In genomic region chr17:41486809-41487530, GRCh38 we compare ENCODE assay signal across 11 cellular contexts. TPM values are rescaled to one million over a fixed set of nuclear protein-coding genes. Genes with fewer than 3 reads are reported as not detected.
A peak's percentile ranks its signal among the peaks of the same experiment; 100 is the strongest.
DNase-seq lines count a peak whose midpoint lies in the region; ATAC-seq, FAIRE-seq and TF ChIP-seq lines count a peak whose summit lies in the region.
"Had no signal": no experiment of that assay in that cellular context is flagged by ENCODE, and none has a peak within 500 bp of the region (broad histone marks: within the 10 kb centered on the region; RNA-seq: fewer than 3 reads in every experiment).

No MANE protein-coding gene starts in this region.

- 65 to 70% methylated on average over 10 to 29 of the region's 29 CpGs for WGBS in testis, 2 donors

- DNase-seq in activated T-cell treated with anti-CD3 and anti-CD28 coated beads for 24 hours (ENCODE audit: low read depth) (peak; percentile 17), immature natural killer cell (peak in 2 of 3 donors; percentile 16 to 19), testis (peak; percentile 53), H54 (ENCODE audit: insufficient read length, low spot score) (no peak), retina (no peak)
- DNase-seq in activated T-cell treated with anti-CD3 and anti-CD28 coated beads, Interleukin-2, amount 50 U/mL, for 1 hour, result no peak
- peak; percentile 49 for DNase-seq in activated CD8-positive, alpha-beta T cell treated with anti-CD3 and anti-CD28 coated beads, Interleukin-2, amount 10 ng/mL, durations not matched to agents 7 days and 5 days

- H3K27me3 ChIP-seq in testis, result no peaks in the 10 kb centered on the region

- no peaks in the 10 kb centered on the region for H3K36me3 Mint-ChIP-seq in activated CD8-positive, alpha-beta T cell treated with anti-CD3 and anti-CD28 coated beads, Interleukin-2, amount 10 ng/mL, durations not matched to agents 7 days and 5 days (ENCODE audit: low read depth)
- H3K36me3 Mint-ChIP-seq in immature natural killer cell, result no peaks in the 10 kb centered on the region
- H3K36me3 Mint-ChIP-seq: brain; CD8-positive, alpha-beta T cell had no signal

- POLR2A ChIA-PET in activated CD8-positive, alpha-beta T cell treated with anti-CD3 and anti-CD28 coated beads, Interleukin-2, amount 10 ng/mL, durations not matched to agents 7 days and 5 days (lab: Charles Lee), result no interaction called here

- H3K4me3 Mint-ChIP-seq in activated CD8-positive, alpha-beta T cell treated with anti-CD3 and anti-CD28 coated beads, Interleukin-2, amount 10 ng/mL, durations not matched to agents 7 days and 5 days, result no peak overlapping the region
- no peak overlapping the region for H3K4me3 Mint-ChIP-seq in immature natural killer cell
- H3K4me3 Mint-ChIP-seq: brain; CD8-positive, alpha-beta T cell had no signal

- H3K4me1 ChIP-seq in testis, result peaks cover 4% of the 10 kb centered on the region

- no peak for FAIRE-seq in H54 (lab: Jason Lieb, UNC)

- no peaks in the 10 kb centered on the region for H3K9me3 Mint-ChIP-seq in activated CD8-positive, alpha-beta T cell treated with anti-CD3 and anti-CD28 coated beads, Interleukin-2, amount 10 ng/mL, durations not matched to agents 7 days and 5 days (ENCODE audit: insufficient read depth)
- no peaks in the 10 kb centered on the region for H3K9me3 Mint-ChIP-seq in immature natural killer cell
- H3K9me3 Mint-ChIP-seq: brain; CD8-positive, alpha-beta T cell had no signal

- no peaks in the 10 kb centered on the region for H3K36me3 ChIP-seq in testis (ENCODE audit: low read depth, missing control alignments)

- TF ChIP-seq POLR2A in testis (IDR thresholded peaks at IDR 0.05), result no peak
- TF ChIP-seq POLR2A in H54 (IDR thresholded peaks at IDR 0.05; ENCODE audit: low read depth, low read length), result no peak

- no peak overlapping the region for H3K27ac Mint-ChIP-seq in activated CD8-positive, alpha-beta T cell treated with anti-CD3 and anti-CD28 coated beads, Interleukin-2, amount 10 ng/mL, durations not matched to agents 7 days and 5 days
- no peak overlapping the region for H3K27ac Mint-ChIP-seq in immature natural killer cell
- H3K27ac Mint-ChIP-seq: brain; CD8-positive, alpha-beta T cell had no signal

- ATAC-seq in activated CD8-positive, alpha-beta T cell treated with anti-CD3 and anti-CD28 coated beads, Interleukin-2, amount 10 ng/mL, durations not matched to agents 7 days and 5 days, result no peak
- ATAC-seq in HG03280 (IDR thresholded peaks at IDR 0.05; ENCODE audit: unreplicated experiment), result no peak
- ATAC-seq: CD8-positive, alpha-beta T cell; right cardiac atrium had no signal

- H3K27ac ChIP-seq in testis, result no peak overlapping the region

- H3K4me1 Mint-ChIP-seq in activated CD8-positive, alpha-beta T cell treated with anti-CD3 and anti-CD28 coated beads, Interleukin-2, amount 10 ng/mL, durations not matched to agents 7 days and 5 days (ENCODE audit: low read depth), result peaks cover 2% of the 10 kb centered on the region
- H3K4me1 Mint-ChIP-seq in immature natural killer cell, result no peaks in the 10 kb centered on the region

- TF ChIP-seq CTCF in testis (IDR thresholded peaks at IDR 0.05), result peak in 1 of 3 experiments; percentile 17

- H3K4me3 ChIP-seq in testis, result peak overlapping the region in 1 of 2 donors; percentile 10

- no peaks in the 10 kb centered on the region for H3K9me3 ChIP-seq in testis

- CTCF ChIA-PET in activated CD8-positive, alpha-beta T cell treated with anti-CD3 and anti-CD28 coated beads, Interleukin-2, amount 10 ng/mL, durations not matched to agents 7 days and 5 days (lab: Charles Lee), result interaction anchor here (0.7 to 1.1 kb wide), 4 partner anchors 28 to 162 kb away, joined by 3 to 4 read pairs (median 4); no protein-coding TSS in a partner anchor

- H3K27me3 Mint-ChIP-seq in activated CD8-positive, alpha-beta T cell treated with anti-CD3 and anti-CD28 coated beads, Interleukin-2, amount 10 ng/mL, durations not matched to agents 7 days and 5 days (ENCODE audit: low read depth), result peaks cover 3% of the 10 kb centered on the region
- H3K27me3 Mint-ChIP-seq in immature natural killer cell (ENCODE audit: low read depth in 3 of 3), result peaks cover 2 to 8% (median 8%) of the 10 kb centered on the region in 3 donors

- intact Hi-C loops in testis (cut with DNase I; ENCODE audit: low total_unique reads), result no loop called here

RNA-seq across cellular contexts. Expression of gene KRT36, which starts 2.7 kb away (rescaled TPM):
- not detected for total RNA-seq in activated CD8-positive, alpha-beta T cell treated with anti-CD3 and anti-CD28 coated beads, Interleukin-2, amount 10 ng/mL, durations not matched to agents 7 days and 5 days
- polyA plus RNA-seq in immature natural killer cell (not detected), testis (ENCODE audit: insufficient read depth, low read depth, low replicate concordance) (0.24 TPM)
- total RNA-seq in testis, result under 1 TPM; 0.24 to 0.43 TPM
- total RNA-seq: CD8-positive, alpha-beta T cell; right cardiac atrium had no signal
- polyA plus RNA-seq: right cardiac atrium had no signal

RNA-seq across cellular contexts. Expression of gene KRT35, which starts 6.0 kb away (rescaled TPM):
- not detected for total RNA-seq in activated CD8-positive, alpha-beta T cell treated with anti-CD3 and anti-CD28 coated beads, Interleukin-2, amount 10 ng/mL, durations not matched to agents 7 days and 5 days
- not detected for polyA plus RNA-seq in immature natural killer cell
- total RNA-seq in testis, result not detected
- 0.18 TPM for polyA plus RNA-seq in testis (ENCODE audit: insufficient read depth, low read depth, low replicate concordance)
- total RNA-seq: CD8-positive, alpha-beta T cell; right cardiac atrium had no signal
- polyA plus RNA-seq: right cardiac atrium had no signal

RNA-seq across cellular contexts. Expression of gene KRT13, which starts 18.4 kb away (rescaled TPM):
- not detected for total RNA-seq in activated CD8-positive, alpha-beta T cell treated with anti-CD3 and anti-CD28 coated beads, Interleukin-2, amount 10 ng/mL, durations not matched to agents 7 days and 5 days
- not detected for polyA plus RNA-seq in immature natural killer cell
- 1 to 10 TPM; 2.4 to 7.7 TPM for total RNA-seq in testis
- polyA plus RNA-seq in testis (ENCODE audit: insufficient read depth, low read depth, low replicate concordance), result 21.4 TPM
- total RNA-seq: CD8-positive, alpha-beta T cell; right cardiac atrium had no signal

RNA-seq across cellular contexts. Expression of gene KRT32, which starts 19.8 kb away (rescaled TPM):
- total RNA-seq in activated CD8-positive, alpha-beta T cell treated with anti-CD3 and anti-CD28 coated beads, Interleukin-2, amount 10 ng/mL, durations not matched to agents 7 days and 5 days, result not detected
- not detected for polyA plus RNA-seq in immature natural killer cell
- under 1 TPM in 1 of 2 donors, not detected in 1; 0.19 TPM for total RNA-seq in testis
- not detected for polyA plus RNA-seq in testis (ENCODE audit: insufficient read depth, low read depth, low replicate concordance)
- total RNA-seq: CD8-positive, alpha-beta T cell; right cardiac atrium had no signal
- polyA plus RNA-seq: right cardiac atrium had no signal

RNA-seq across cellular contexts. Expression of gene KRT15, which starts 31.7 kb away (rescaled TPM):
- total RNA-seq in activated CD8-positive, alpha-beta T cell treated with anti-CD3 and anti-CD28 coated beads, Interleukin-2, amount 10 ng/mL, durations not matched to agents 7 days and 5 days, result not detected
- polyA plus RNA-seq in immature natural killer cell, result not detected
- total RNA-seq in testis, result 10 to 100 TPM in 1 of 2 donors, 1 to 10 TPM in 1; 5.8 to 19.4 TPM
- 21.7 TPM for polyA plus RNA-seq in testis (ENCODE audit: insufficient read depth, low read depth, low replicate concordance)
- total RNA-seq: CD8-positive, alpha-beta T cell had no signal
- polyA plus RNA-seq: right cardiac atrium had no signal

Comparison
In these comparisons a context has a peak if more than half of its experiments do, and no peak if none do; other contexts are left out.
1. DNase-seq: peak in activated T-cell treated with anti-CD3 and anti-CD28 coated beads for 24 hours (single experiment), activated CD8-positive, alpha-beta T cell treated with anti-CD3 and anti-CD28 coated beads, Interleukin-2, amount 10 ng/mL, durations not matched to agents 7 days and 5 days (single experiment), immature natural killer cell (2 of 3) and testis (single experiment); none in activated T-cell treated with anti-CD3 and anti-CD28 coated beads, Interleukin-2, amount 50 U/mL, for 1 hour (single experiment), H54 (single experiment) and retina (single experiment).